ENCODE assay signal across 19 cellular contexts in the genomic region with DNA sequence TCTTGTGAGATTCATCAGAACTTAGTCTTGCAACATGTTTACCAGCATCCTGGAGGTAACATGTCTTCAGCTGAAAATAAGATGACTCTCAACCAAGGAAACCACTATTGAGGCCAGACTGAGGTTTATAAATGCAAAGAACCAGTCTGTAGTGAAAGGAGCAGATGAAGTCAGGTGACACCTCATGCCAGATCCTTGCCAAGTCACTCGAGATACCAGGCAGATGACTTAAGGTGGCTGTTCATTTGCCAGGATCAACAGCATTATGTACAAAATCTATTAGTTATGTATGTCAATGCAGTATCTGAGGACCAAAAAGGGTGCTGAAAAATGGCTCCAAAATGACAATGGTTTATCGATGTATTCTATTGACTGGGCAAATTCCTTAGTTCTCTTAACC.
"Had no signal": no experiment of that assay in that cellular context is flagged by ENCODE, and none has a peak within 500 bp of the region (broad histone marks: within the 10 kb centered on the region; RNA-seq: fewer than 3 reads in every experiment).

No MANE protein-coding gene starts in this region.

- DNase-seq: effector CD4-positive, alpha-beta T cell; endodermal cell; glutamatergic neuron; kidney; left colon; mucosa of descending colon; natural killer cell; posterior cingulate gyrus; sigmoid colon; stimulated activated CD4-positive, alpha-beta T cell treated with anti-CD3 and anti-CD28 coated beads, Interleukin-2, amount 100 ng/mL, for 24 hours; stimulated activated CD4-positive, alpha-beta T cell treated with anti-CD3 and anti-CD28 coated beads, Interleukin-4, amount 100 ng/mL, for 4 hours; stimulated activated naive B cell treated with anti-CD40 and anti-IgM and Interleukin-4, amounts not matched to agents 10 μg/mL and 1 μg/mL and 100 μg/mL, for 72 hours; stimulated activated naive CD8-positive, alpha-beta T cell treated with anti-CD3 and anti-CD28 coated beads, Interleukin-15, amount 100 ng/mL, for 72 hours; testis; transverse colon had no signal

- H3K27me3 ChIP-seq: gastroesophageal sphincter, right atrium auricular region, sigmoid colon, testis, transverse colon had no signal

- H3K36me3 ChIP-seq: gastroesophageal sphincter, right atrium auricular region, sigmoid colon, transverse colon had no signal

- ATAC-seq: gastroesophageal sphincter; left colon; mucosa of descending colon; natural killer cell; stimulated activated naive B cell treated with anti-CD40 and anti-IgM and Interleukin-4, amounts not matched to agents 10 μg/mL and 1 μg/mL and 100 μg/mL, for 72 hours; stimulated activated naive CD8-positive, alpha-beta T cell treated with anti-CD3 and anti-CD28 coated beads, Interleukin-15, amount 100 ng/mL, for 72 hours had no signal

- H3K27ac ChIP-seq: coronary artery, gastroesophageal sphincter, right atrium auricular region, sigmoid colon, skin epidermis, testis, transverse colon had no signal

- H3K9me3 ChIP-seq: gastroesophageal sphincter, mucosa of descending colon, right atrium auricular region, sigmoid colon, testis, transverse colon had no signal

- H3K4me3 ChIP-seq: coronary artery, gastroesophageal sphincter, mucosa of descending colon, right atrium auricular region, sigmoid colon, skin epidermis, testis, transverse colon had no signal

- H3K4me1 ChIP-seq: gastroesophageal sphincter, testis, transverse colon had no signal
